Comparison of ENCODE assay signal across 8 cellular contexts in the genomic region with DNA sequence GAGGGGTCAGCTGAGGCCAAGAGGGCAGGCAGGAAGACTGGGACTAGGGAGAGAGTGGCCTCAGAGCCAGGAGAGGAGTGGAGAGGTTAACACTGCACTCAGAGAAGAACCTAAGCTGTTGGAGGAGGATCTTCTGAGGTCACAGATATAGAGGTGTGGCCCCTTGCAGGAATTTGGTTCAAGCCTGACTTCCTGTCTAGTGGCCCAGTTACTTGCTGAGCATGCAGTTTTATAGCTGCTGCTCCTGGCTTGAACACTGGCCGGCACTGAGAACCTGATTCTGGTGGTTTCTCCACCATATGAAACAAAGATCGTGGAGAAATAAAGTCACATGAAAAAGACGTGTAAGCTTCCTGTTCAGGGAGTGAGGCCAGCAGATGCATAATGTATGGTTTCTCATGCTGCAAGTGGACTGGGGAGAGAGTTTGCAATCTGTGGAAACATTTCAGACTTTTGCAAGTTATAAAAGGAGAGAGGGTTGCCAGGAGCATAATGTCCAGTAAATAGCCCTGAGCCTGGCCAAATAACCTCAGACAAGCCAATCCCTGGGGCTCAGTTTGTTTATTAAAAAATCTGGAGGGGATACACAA.
DNase-seq lines count a peak whose midpoint lies in the region; ATAC-seq, FAIRE-seq and TF ChIP-seq lines count a peak whose summit lies in the region.

No MANE protein-coding gene starts in this region.

- TF ChIP-seq POLR2A in right lobe of liver (IDR thresholded peaks at IDR 0.05) = no peak

- H3K9me3 Mint-ChIP-seq in activated naive CD4-positive, alpha-beta T cell treated with anti-CD3 and anti-CD28 coated beads for 36 hours = no peaks in the 10 kb centered on the region
- no peaks in the 10 kb centered on the region for H3K9me3 Mint-ChIP-seq in activated T-helper 17 cell treated with anti-CD3 and anti-CD28 coated beads, Interleukin-2, amount 50 U/mL, for 72 hours

- H3K9me3 ChIP-seq in right lobe of liver = no peaks in the 10 kb centered on the region
- H3K9me3 ChIP-seq in kidney (ENCODE audit: control insufficient read depth in 1 of 2, low read length in 2 of 2) = no peaks in the 10 kb centered on the region
- H3K9me3 ChIP-seq in osteoblast (ENCODE audit: low read depth, low read length) = no peaks in the 10 kb centered on the region

- H3K27me3 Mint-ChIP-seq in activated naive CD4-positive, alpha-beta T cell treated with anti-CD3 and anti-CD28 coated beads for 36 hours (ENCODE audit: low read depth) = no peaks in the 10 kb centered on the region
- no peaks in the 10 kb centered on the region for H3K27me3 Mint-ChIP-seq in activated T-helper 17 cell treated with anti-CD3 and anti-CD28 coated beads, Interleukin-2, amount 50 U/mL, for 72 hours

- no peak overlapping the region for H3K9ac ChIP-seq in kidney (ENCODE audit: low read length in 2 of 2)

- H3K4me1 Mint-ChIP-seq in activated naive CD4-positive, alpha-beta T cell treated with anti-CD3 and anti-CD28 coated beads for 36 hours (ENCODE audit: low read depth) = peaks cover 37% of the 10 kb centered on the region
- peaks cover 40% of the 10 kb centered on the region for H3K4me1 Mint-ChIP-seq in activated T-helper 17 cell treated with anti-CD3 and anti-CD28 coated beads, Interleukin-2, amount 50 U/mL, for 72 hours

- ATAC-seq in HG03039 (IDR thresholded peaks at IDR 0.05; ENCODE audit: unreplicated experiment) (peak; percentile 65), right lobe of liver (peak; percentile 46 to 67 (median 64))
- peak; percentile 81 for ATAC-seq in activated T-helper 17 cell treated with anti-CD3 and anti-CD28 coated beads, Interleukin-2, amount 50 U/mL, for 72 hours (replicated peaks)

- H3K36me3 Mint-ChIP-seq in activated naive CD4-positive, alpha-beta T cell treated with anti-CD3 and anti-CD28 coated beads for 36 hours (ENCODE audit: low read depth) = peaks cover 2% of the 10 kb centered on the region
- H3K36me3 Mint-ChIP-seq in activated T-helper 17 cell treated with anti-CD3 and anti-CD28 coated beads, Interleukin-2, amount 50 U/mL, for 72 hours (ENCODE audit: low read depth) = no peaks in the 10 kb centered on the region

- no peak overlapping the region for H3K4me2 ChIP-seq in osteoblast (ENCODE audit: insufficient read depth, low read length)

- no peaks in the 10 kb centered on the region for H3K36me3 ChIP-seq in right lobe of liver
- no peaks in the 10 kb centered on the region for H3K36me3 ChIP-seq in kidney (ENCODE audit: control insufficient read depth in 1 of 2, insufficient read depth in 2 of 2, low read length in 2 of 2)
- H3K36me3 ChIP-seq in osteoblast (ENCODE audit: insufficient read depth, low read length) = no peaks in the 10 kb centered on the region

- H3K27me3 ChIP-seq in right lobe of liver (no peaks in the 10 kb centered on the region), osteoblast (ENCODE audit: insufficient read depth, low read length) (no peaks in the 10 kb centered on the region)

- CTCF ChIA-PET in activated naive CD4-positive, alpha-beta T cell treated with anti-CD3 and anti-CD28 coated beads for 36 hours (lab: Charles Lee) = no interaction called here

- TF ChIP-seq CTCF in right lobe of liver (IDR thresholded peaks at IDR 0.05) (no peak), kidney (IDR thresholded peaks at IDR 0.05; ENCODE audit: borderline replicate concordance, extremely low read depth, insufficient read depth) (no peak), osteoblast (IDR thresholded peaks at IDR 0.05; ENCODE audit: extremely low read depth, low read depth, low read length) (no peak)

- H3K27ac ChIP-seq in right lobe of liver = no peak overlapping the region
- H3K27ac ChIP-seq in kidney (ENCODE audit: low read depth in 2 of 2, low read length in 2 of 2) = no peak overlapping the region
- H3K27ac ChIP-seq in osteoblast (ENCODE audit: low read depth, low read length) = no peak overlapping the region

- no peak for FAIRE-seq in kidney (lab: Jason Lieb, UNC)

- intact Hi-C loops in activated naive CD4-positive, alpha-beta T cell treated with anti-CD3 and anti-CD28 coated beads for 36 hours (cut with micrococcal nuclease) = no loop called here
- intact Hi-C loops in right lobe of liver (cut with DNase I) (no loop called here), kidney (cut with DNase I) (no loop called here)

- H2AFZ ChIP-seq in osteoblast (ENCODE audit: low read length) = no peak overlapping the region

- peaks cover 0 to 12% (median 0%) of the 10 kb centered on the region in 4 donors for H3K4me1 ChIP-seq in right lobe of liver
- H3K4me1 ChIP-seq in kidney (ENCODE audit: control insufficient read depth in 1 of 2, insufficient read depth in 1 of 2, low read depth in 1 of 2, low read length in 2 of 2) = peaks cover 7 to 18% of the 10 kb centered on the region in 2 donors
- H3K4me1 ChIP-seq in osteoblast (ENCODE audit: insufficient read depth, low read length) = peaks cover 32% of the 10 kb centered on the region

- 39% methylated on average over 3 of the region's 3 CpGs for WGBS in right lobe of liver (ENCODE audit: insufficient coverage, low coverage, low lambda C conversion rate, missing lambda C conversion rate)

- H3K4me3 Mint-ChIP-seq in activated naive CD4-positive, alpha-beta T cell treated with anti-CD3 and anti-CD28 coated beads for 36 hours = no peak overlapping the region
- H3K4me3 Mint-ChIP-seq in activated T-helper 17 cell treated with anti-CD3 and anti-CD28 coated beads, Interleukin-2, amount 50 U/mL, for 72 hours = peak overlapping the region; percentile 36

- no peak for DNase-seq in activated naive CD4-positive, alpha-beta T cell treated with anti-CD3 and anti-CD28 coated beads for 36 hours
- DNase-seq in activated naive CD4-positive, alpha-beta T cell treated with Interleukin-2 at 50 U/mL for 16 hours = no peak
- DNase-seq in right lobe of liver (no peak), kidney (no peak), osteoblast (ENCODE audit: insufficient read length, low spot score, missing footprints) (no peak), COR-L47 (lab: John Stamatoyannopoulos, UW) (no peak)

- peak overlapping the region; percentile 48 for H3K27ac Mint-ChIP-seq in activated naive CD4-positive, alpha-beta T cell treated with anti-CD3 and anti-CD28 coated beads for 36 hours
- H3K27ac Mint-ChIP-seq in activated T-helper 17 cell treated with anti-CD3 and anti-CD28 coated beads, Interleukin-2, amount 50 U/mL, for 72 hours = peak overlapping the region; percentile 67

- no peaks in the 10 kb centered on the region for H4K20me1 ChIP-seq in osteoblast (ENCODE audit: insufficient read depth, low read length)

- H3K79me2 ChIP-seq in osteoblast (ENCODE audit: insufficient read depth, low read length) = peaks cover 4% of the 10 kb centered on the region

- H3K4me3 ChIP-seq in right lobe of liver (no peak overlapping the region), kidney (ENCODE audit: low read length in 2 of 2) (no peak overlapping the region), osteoblast (ENCODE audit: insufficient read depth, low read length) (no peak overlapping the region)
